In the genomic region with DNA sequence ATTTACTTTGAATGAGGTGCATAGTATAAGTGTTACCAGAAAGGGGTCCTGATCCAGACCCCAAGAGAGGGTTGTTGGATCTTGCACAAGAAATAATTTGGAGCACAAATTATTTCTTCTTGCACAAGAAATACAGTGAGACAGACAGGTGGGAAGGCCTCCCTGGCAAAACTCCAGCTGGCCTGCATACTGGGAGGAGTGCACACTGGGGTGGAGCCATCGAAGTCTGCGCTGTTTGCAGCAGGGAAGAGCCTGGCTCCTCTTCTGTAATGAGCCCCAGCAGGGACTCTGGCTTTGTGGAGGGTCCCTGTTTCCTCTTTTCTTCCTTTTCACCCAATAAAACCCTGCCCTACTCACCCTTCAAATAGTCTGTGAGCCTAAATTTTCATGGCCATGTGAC, we compare ENCODE assay signal across 17 cellular contexts.
DNase-seq lines count a peak whose midpoint lies in the region; ATAC-seq and TF ChIP-seq lines count a peak whose summit lies in the region.
"Had no signal": no experiment of that assay in that cellular context is flagged by ENCODE, and none has a peak within 500 bp of the region (broad histone marks: within the 10 kb centered on the region; RNA-seq: fewer than 3 reads in every experiment).

No MANE protein-coding gene starts in this region.

- POLR2A ChIA-PET in MCF 10A (lab: Yijun Ruan, JAX), result interaction anchor here (0.6 kb wide), 1 partner anchor 19 kb away, joined by 3 read pairs; no protein-coding TSS in a partner anchor
- POLR2A ChIA-PET in activated CD4-positive, alpha-beta memory T cell treated with anti-CD3 and anti-CD28 coated beads, Interleukin-2, amount 10 ng/mL, durations not matched to agents 7 days and 5 days (lab: Charles Lee), result no interaction called here
- POLR2A ChIA-PET in GM10248 (lab: Yijun Ruan, JAX), result no interaction called here

- no peak overlapping the region for H3K4me3 Mint-ChIP-seq in MCF 10A (ENCODE audit: unreplicated experiment)
- no peak overlapping the region for H3K4me3 Mint-ChIP-seq in activated CD4-positive, alpha-beta memory T cell treated with anti-CD3 and anti-CD28 coated beads, Interleukin-2, amount 10 ng/mL, durations not matched to agents 7 days and 5 days
- H3K4me3 Mint-ChIP-seq: CD4-positive, alpha-beta memory T cell; central memory CD8-positive, alpha-beta T cell; T-helper 1 cell treated with Interleukin-12 subunit alpha and Interleukin-12 subunit beta and Interleukin-4 antibody, amounts not matched to agents 30 μg/mL and 1 μg/mL, for 36 hours; type B pancreatic cell had no signal

- H3K27ac Mint-ChIP-seq in MCF 10A (ENCODE audit: low read depth, unreplicated experiment), result no peak overlapping the region
- H3K27ac Mint-ChIP-seq in activated CD4-positive, alpha-beta memory T cell treated with anti-CD3 and anti-CD28 coated beads, Interleukin-2, amount 10 ng/mL, durations not matched to agents 7 days and 5 days, result no peak overlapping the region
- H3K27ac Mint-ChIP-seq: T-helper 1 cell treated with Interleukin-12 subunit alpha and Interleukin-12 subunit beta and Interleukin-4 antibody, amounts not matched to agents 30 μg/mL and 1 μg/mL, for 36 hours; type B pancreatic cell had no signal

- intact Hi-C loops in MCF 10A (cut with micrococcal nuclease), result no loop called here

- TF ChIP-seq CTCF in MCF 10A (IDR thresholded peaks at IDR 0.05; ENCODE audit: unreplicated experiment), result no peak
- no peak for TF ChIP-seq CTCF in GM10248 (IDR thresholded peaks at IDR 0.05; ENCODE audit: control extremely low read depth, extremely low read depth, low read depth, missing control alignments)

- H3K4me1 Mint-ChIP-seq in MCF 10A (ENCODE audit: insufficient read depth, unreplicated experiment), result no peaks in the 10 kb centered on the region
- H3K4me1 Mint-ChIP-seq in activated CD4-positive, alpha-beta memory T cell treated with anti-CD3 and anti-CD28 coated beads, Interleukin-2, amount 10 ng/mL, durations not matched to agents 7 days and 5 days, result no peaks in the 10 kb centered on the region
- H3K4me1 Mint-ChIP-seq: CD4-positive, alpha-beta memory T cell; central memory CD8-positive, alpha-beta T cell had no signal

- peaks cover 8% of the 10 kb centered on the region for H3K9me3 Mint-ChIP-seq in MCF 10A (ENCODE audit: unreplicated experiment)
- H3K9me3 Mint-ChIP-seq in activated CD4-positive, alpha-beta memory T cell treated with anti-CD3 and anti-CD28 coated beads, Interleukin-2, amount 10 ng/mL, durations not matched to agents 7 days and 5 days, result peaks cover 23% of the 10 kb centered on the region
- H3K9me3 Mint-ChIP-seq: central memory CD8-positive, alpha-beta T cell; type B pancreatic cell had no signal

- ATAC-seq in HG03520 (IDR thresholded peaks at IDR 0.05; ENCODE audit: unreplicated experiment), result no peak

- peak; percentile 19 to 50 for DNase-seq in NCI-H2081 (lab: John Stamatoyannopoulos, UW)
- DNase-seq in NCI-H2081 treated with DMSO at 0.1 percent for 48 hours (lab: John Stamatoyannopoulos, UW), result no peak
- peak; percentile 39 for DNase-seq in NCI-H2107 treated with DMSO at 0.1 percent for 48 hours (lab: John Stamatoyannopoulos, UW; ENCODE audit: unreplicated experiment)
- DNase-seq in NCI-H748 treated with DMSO at 0.1 percent for 48 hours (lab: John Stamatoyannopoulos, UW), result peak; percentile 5
- DNase-seq in MCF 10A (ENCODE audit: unreplicated experiment), result no peak
- no peak for DNase-seq in activated CD4-positive, alpha-beta memory T cell treated with anti-CD3 and anti-CD28 coated beads, Interleukin-2, amount 10 ng/mL, durations not matched to agents 7 days and 5 days
- no peak for DNase-seq in GM10248 (ENCODE audit: extremely low spot score)
- DNase-seq: activated gamma-delta T cell; AML-193; CD4-positive, alpha-beta memory T cell; Karpas-422; MV-4-11; stimulated activated CD4-positive, alpha-beta T cell treated with anti-CD3 and anti-CD28 coated beads, Interleukin-1b, Interleukin-23, amount 100 ng/mL, for 48 hours had no signal

- CTCF ChIA-PET in MCF 10A (lab: Yijun Ruan, JAX), result no interaction called here
- CTCF ChIA-PET in activated CD4-positive, alpha-beta memory T cell treated with anti-CD3 and anti-CD28 coated beads, Interleukin-2, amount 10 ng/mL, durations not matched to agents 7 days and 5 days (lab: Charles Lee), result no interaction called here
- CTCF ChIA-PET in GM10248 (lab: Yijun Ruan, JAX), result no interaction called here

- no peaks in the 10 kb centered on the region for H3K27me3 Mint-ChIP-seq in MCF 10A (ENCODE audit: insufficient read depth, unreplicated experiment)
- no peaks in the 10 kb centered on the region for H3K27me3 Mint-ChIP-seq in activated CD4-positive, alpha-beta memory T cell treated with anti-CD3 and anti-CD28 coated beads, Interleukin-2, amount 10 ng/mL, durations not matched to agents 7 days and 5 days

- H3K36me3 Mint-ChIP-seq in MCF 10A (ENCODE audit: insufficient read depth, unreplicated experiment), result no peaks in the 10 kb centered on the region
- H3K36me3 Mint-ChIP-seq in activated CD4-positive, alpha-beta memory T cell treated with anti-CD3 and anti-CD28 coated beads, Interleukin-2, amount 10 ng/mL, durations not matched to agents 7 days and 5 days (ENCODE audit: low read depth), result no peaks in the 10 kb centered on the region
- H3K36me3 Mint-ChIP-seq: CD4-positive, alpha-beta memory T cell; type B pancreatic cell had no signal

- no TSS peak for BruUV-seq in MCF 10A (replicated peaks; lab: Mats Ljungman, UMichigan)

Comparison
In these comparisons a context has a peak if more than half of its experiments do, and no peak if none do; other contexts are left out.
1. DNase-seq: peak in NCI-H2081 (2 of 2), NCI-H2107 treated with DMSO at 0.1 percent for 48 hours (single experiment) and NCI-H748 treated with DMSO at 0.1 percent for 48 hours (single experiment); none in NCI-H2081 treated with DMSO at 0.1 percent for 48 hours (single experiment), MCF 10A (single experiment), activated CD4-positive, alpha-beta memory T cell treated with anti-CD3 and anti-CD28 coated beads, Interleukin-2, amount 10 ng/mL, durations not matched to agents 7 days and 5 days (single experiment) and GM10248 (single experiment).